15 cellular contexts compared by ENCODE assay signal in the genomic region with DNA sequence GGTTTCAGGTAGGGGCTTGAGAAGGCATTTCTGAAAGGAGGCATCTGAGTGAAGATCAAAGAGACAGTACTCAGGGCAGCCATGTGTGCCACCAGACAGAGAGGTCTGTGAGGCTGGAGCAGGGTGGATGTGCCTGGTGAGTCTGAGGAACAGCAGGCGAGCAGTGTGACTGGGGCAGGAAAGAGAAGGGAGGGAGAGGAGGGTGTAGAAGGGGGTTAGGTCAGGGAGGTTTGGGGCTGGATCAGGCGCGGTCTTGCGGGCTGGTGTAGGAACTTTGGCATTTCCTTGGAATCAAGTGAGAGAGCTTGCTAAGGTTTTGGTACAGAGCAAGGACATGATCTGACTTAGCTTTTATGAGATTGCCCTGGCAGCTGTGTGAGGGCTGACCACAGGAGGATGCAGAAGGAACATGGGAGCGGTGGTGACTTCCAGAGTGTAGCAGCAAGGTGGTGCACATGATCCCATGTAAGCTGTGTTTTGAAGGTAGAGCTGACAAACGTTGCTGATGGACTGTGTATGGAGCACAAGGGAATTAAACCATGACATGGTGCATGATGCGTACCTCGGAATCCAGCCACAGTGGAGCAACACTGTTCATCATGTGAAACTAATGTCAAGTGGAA. TPM values are rescaled to one million over a fixed set of nuclear protein-coding genes. Genes with fewer than 3 reads are reported as not detected.
"Had no signal": no experiment of that assay in that cellular context is flagged by ENCODE, and none has a peak within 500 bp of the region (broad histone marks: within the 10 kb centered on the region; RNA-seq: fewer than 3 reads in every experiment).

No MANE protein-coding gene starts in this region.

- H3K27ac Mint-ChIP-seq: activated CD4-positive, alpha-beta T cell treated with anti-CD3 and anti-CD28 coated beads for 36 hours; activated CD8-positive, alpha-beta T cell treated with anti-CD3 and anti-CD28 coated beads, Interleukin-2, amount 10 ng/mL, durations not matched to agents 7 days and 5 days; activated naive CD4-positive, alpha-beta T cell treated with anti-CD3 and anti-CD28 coated beads, Interleukin-2, amount 10 ng/mL, durations not matched to agents 7 days and 5 days; activated T-helper 2 cell treated with anti-CD3 and anti-CD28 coated beads, Interferon-gamma antibody, Interleukin-2, Interleukin-4, amounts not matched to agents 10 μg/mL and 5 μg/mL and 100 μg/mL, durations not matched to agents 14 hours and 24 hours and 36 hours; mesothelial cell of epicardium had no signal

- ATAC-seq: activated CD8-positive, alpha-beta T cell treated with anti-CD3 and anti-CD28 coated beads, Interleukin-2, amount 10 ng/mL, durations not matched to agents 7 days and 5 days; gastroesophageal sphincter had no signal

- FAIRE-seq: kidney, small intestine had no signal

- H3K36me3 Mint-ChIP-seq: activated naive CD4-positive, alpha-beta T cell treated with anti-CD3 and anti-CD28 coated beads, Interleukin-2, amount 10 ng/mL, durations not matched to agents 7 days and 5 days had no signal

- H3K9me3 ChIP-seq: colonic mucosa, gastroesophageal sphincter, left ventricle myocardium inferior had no signal

- H3K4me1 ChIP-seq: colonic mucosa had no signal

- H3K4me3 Mint-ChIP-seq: activated CD4-positive, alpha-beta T cell treated with anti-CD3 and anti-CD28 coated beads for 36 hours; activated CD8-positive, alpha-beta T cell treated with anti-CD3 and anti-CD28 coated beads, Interleukin-2, amount 10 ng/mL, durations not matched to agents 7 days and 5 days; activated naive CD4-positive, alpha-beta T cell treated with anti-CD3 and anti-CD28 coated beads, Interleukin-2, amount 10 ng/mL, durations not matched to agents 7 days and 5 days; mesothelial cell of epicardium had no signal

- DNase-seq: activated CD8-positive, alpha-beta T cell treated with anti-CD3 and anti-CD28 coated beads, Interleukin-2, amount 10 ng/mL, durations not matched to agents 7 days and 5 days; activated naive CD4-positive, alpha-beta T cell treated with anti-CD3 and anti-CD28 coated beads, Interleukin-2, amount 10 ng/mL, durations not matched to agents 7 days and 5 days; effector CD8-positive, alpha-beta T cell; kidney; left ventricle myocardium inferior; retina; T1000 had no signal

- H3K4me3 ChIP-seq: colonic mucosa, gastroesophageal sphincter, left ventricle myocardium inferior, tibial nerve had no signal

- H3K27me3 ChIP-seq: colonic mucosa, gastroesophageal sphincter, tibial nerve had no signal

- H3K9me3 Mint-ChIP-seq: activated naive CD4-positive, alpha-beta T cell treated with anti-CD3 and anti-CD28 coated beads, Interleukin-2, amount 10 ng/mL, durations not matched to agents 7 days and 5 days; activated T-helper 2 cell treated with anti-CD3 and anti-CD28 coated beads, Interferon-gamma antibody, Interleukin-2, Interleukin-4, amounts not matched to agents 10 μg/mL and 5 μg/mL and 100 μg/mL, durations not matched to agents 14 hours and 24 hours and 36 hours had no signal

- H3K36me3 ChIP-seq: colonic mucosa, WERI-Rb-1 had no signal

- H3K4me1 Mint-ChIP-seq: activated CD4-positive, alpha-beta T cell treated with anti-CD3 and anti-CD28 coated beads for 36 hours; activated naive CD4-positive, alpha-beta T cell treated with anti-CD3 and anti-CD28 coated beads, Interleukin-2, amount 10 ng/mL, durations not matched to agents 7 days and 5 days had no signal

- H3K27ac ChIP-seq: colonic mucosa, gastroesophageal sphincter, left ventricle myocardium inferior, tibial nerve, WERI-Rb-1 had no signal

RNA-seq across cellular contexts. Expression of a gene that starts 13.9 kb away (rescaled TPM):
- total RNA-seq: activated CD8-positive, alpha-beta T cell treated with anti-CD3 and anti-CD28 coated beads, Interleukin-2, amount 10 ng/mL, durations not matched to agents 7 days and 5 days had no signal
